In genomic region chr12:121712462-121713256, GRCh38 we compare ENCODE assay signal across 8 cellular contexts. TPM values are rescaled to one million over a fixed set of nuclear protein-coding genes. Genes with fewer than 3 reads are reported as not detected.
DNase-seq lines count a peak whose midpoint lies in the region; ATAC-seq and TF ChIP-seq lines count a peak whose summit lies in the region.

TMEM120B (plus strand) TSS chr12:121712752; CDS start chr12:121712896, 144 bp downstream.

- no peaks in the 10 kb centered on the region for H3K9me3 ChIP-seq in mucosa of descending colon

- intact Hi-C loops in mucosa of descending colon (cut with DNase I, micrococcal nuclease) = no loop called here

- TF ChIP-seq CTCF in epithelial cell of esophagus (IDR thresholded peaks at IDR 0.05; ENCODE audit: insufficient read depth, low read depth, low read length, missing control alignments) (no peak), mucosa of descending colon (IDR thresholded peaks at IDR 0.05) (no peak)

- peak within 1 kb of the TSS; percentile 84 for H3K4me3 ChIP-seq in epithelial cell of esophagus (ENCODE audit: low read length)
- H3K4me3 ChIP-seq in mucosa of descending colon = peak within 1 kb of the TSS; percentile 59

- H3K4me1 ChIP-seq in mucosa of descending colon (ENCODE audit: low read depth) = peaks cover 7% of the 10 kb centered on the region

- no peaks in the 10 kb centered on the region for H3K36me3 ChIP-seq in mucosa of descending colon (ENCODE audit: low read depth)

- DNase-seq in C1 segment of cervical spinal cord (lab: John Stamatoyannopoulos, UW) (peak in 13 of 14 donors; percentile 47 to 91 (median 79)), NOMO-1 (lab: John Stamatoyannopoulos, UW; ENCODE audit: unreplicated experiment in 2 of 2) (peak; percentile 54 to 87), epithelial cell of esophagus (ENCODE audit: low read depth) (peak; percentile 79), mucosa of descending colon (peak; percentile 87 to 91 (median 89))
- peak; percentile 97 for DNase-seq in activated CD8-positive, alpha-beta memory T cell treated with anti-CD3 and anti-CD28 coated beads, Interleukin-2, amount 50 U/mL, for 48 hours
- DNase-seq in stimulated activated CD8-positive, alpha-beta memory T cell treated with anti-CD3 and anti-CD28 coated beads, Interleukin-4, amount 100 ng/mL, for 4 hours (ENCODE audit: low read depth in 2 of 2, low spot score in 1 of 2) = peak; percentile 62 to 69

- peak; percentile 90 for ATAC-seq in GM19023 (IDR thresholded peaks at IDR 0.05; ENCODE audit: unreplicated experiment)
- ATAC-seq in HG03175 (IDR thresholded peaks at IDR 0.05; ENCODE audit: unreplicated experiment) = peak; percentile 90
- peak; percentile 98 for ATAC-seq in mucosa of descending colon

RNA-seq across cellular contexts. Expression of gene TMEM120B, which starts in this region (rescaled TPM):
- 10 to 100 TPM in 1 of 3 donors, 1 to 10 TPM in 2; 6.0 to 10.3 (median 6.4) TPM for total RNA-seq in mucosa of descending colon

Comparison
In these comparisons a context has a peak if more than half of its experiments do, and no peak if none do; other contexts are left out.
1. Peak in every context shown above with its lines: DNase-seq, ATAC-seq and H3K4me3 ChIP-seq.